In the genomic region with DNA sequence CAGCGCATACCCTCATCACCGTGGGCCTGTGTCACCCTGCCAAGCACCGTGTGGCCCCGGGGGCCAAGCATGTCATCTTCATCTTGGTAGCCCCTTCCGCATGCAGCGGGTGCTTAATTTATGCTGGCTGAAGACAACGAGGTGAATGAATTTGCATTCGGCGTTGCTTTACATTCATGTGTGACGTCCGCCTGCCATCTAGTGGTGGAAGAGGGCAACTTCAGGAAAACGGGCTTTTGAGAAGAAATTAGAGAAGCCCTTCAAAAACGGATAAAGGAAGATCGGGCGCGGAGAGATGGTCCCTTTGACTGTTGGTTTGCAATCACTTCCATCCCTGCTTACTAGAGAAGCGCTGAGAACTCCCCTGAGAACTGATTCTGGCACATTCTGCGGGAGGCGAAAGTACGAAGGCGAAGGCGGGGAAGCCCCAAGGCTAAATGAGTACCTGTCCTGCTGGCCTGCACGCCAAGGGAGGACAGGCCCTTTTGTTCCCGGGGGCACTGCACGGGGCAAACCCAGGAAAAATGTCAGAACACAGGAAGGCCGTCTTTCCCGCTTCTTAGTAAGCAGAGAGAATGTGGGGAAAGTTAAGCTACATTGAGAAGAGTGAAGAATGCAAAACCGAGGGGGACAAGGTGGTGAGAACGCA, we compare ENCODE assay signal across 9 cellular contexts.
A peak's percentile ranks its signal among the peaks of the same experiment; 100 is the strongest.
DNase-seq lines count a peak whose midpoint lies in the region; ATAC-seq, FAIRE-seq and TF ChIP-seq lines count a peak whose summit lies in the region.
"Had no signal": no experiment of that assay in that cellular context is flagged by ENCODE, and none has a peak within 500 bp of the region (broad histone marks: within the 10 kb centered on the region; RNA-seq: fewer than 3 reads in every experiment).

No MANE protein-coding gene starts in this region.

- H3K27me3 Mint-ChIP-seq in astrocyte (ENCODE audit: low read depth, unreplicated experiment) = peaks cover 6% of the 10 kb centered on the region

- no peaks in the 10 kb centered on the region for H3K36me3 ChIP-seq in astrocyte (ENCODE audit: insufficient read depth, low read length)
- no peaks in the 10 kb centered on the region for H3K36me3 ChIP-seq in skeletal muscle tissue (ENCODE audit: control insufficient read depth in 3 of 3, insufficient read depth in 3 of 3, low read length in 3 of 3)

- H2AFZ ChIP-seq in astrocyte (ENCODE audit: low read depth, low read length) = peak overlapping the region; percentile 54

- no peaks in the 10 kb centered on the region for H4K20me1 ChIP-seq in astrocyte (ENCODE audit: insufficient read depth, low read length)

- H3K4me3 ChIP-seq in astrocyte (ENCODE audit: insufficient read depth, low read depth, low read length) = no peak overlapping the region
- peak overlapping the region in 2 of 3 donors; percentile 57 to 68 for H3K4me3 ChIP-seq in skeletal muscle tissue (ENCODE audit: low read length in 3 of 3)

- peak overlapping the region; percentile 67 for H3K27ac Mint-ChIP-seq in astrocyte (ENCODE audit: unreplicated experiment)

- peaks cover 1% of the 10 kb centered on the region for H3K9me3 Mint-ChIP-seq in astrocyte (ENCODE audit: unreplicated experiment)

- peak; percentile 91 for TF ChIP-seq CTCF in astrocyte (IDR thresholded peaks at IDR 0.05; ENCODE audit: insufficient read depth, low read depth, low read length)

- H3K4me1 Mint-ChIP-seq in astrocyte (ENCODE audit: low read depth, unreplicated experiment) = peaks cover 4% of the 10 kb centered on the region

- no peak overlapping the region for H3K4me3 Mint-ChIP-seq in astrocyte (ENCODE audit: unreplicated experiment)

- H3K9me3 ChIP-seq in astrocyte (ENCODE audit: insufficient read depth, low read depth, low read length) (peaks cover 3% of the 10 kb centered on the region), skeletal muscle tissue (ENCODE audit: control insufficient read depth in 3 of 3, low read length in 3 of 3) (peaks cover 0 to 1% (median 0%) of the 10 kb centered on the region in 3 donors)

- FAIRE-seq in astrocyte (lab: Jason Lieb, UNC) = no peak
- FAIRE-seq: endometrium had no signal

- H3K27me3 ChIP-seq in astrocyte (ENCODE audit: insufficient read depth, low read length) (no peaks in the 10 kb centered on the region), skeletal muscle tissue (ENCODE audit: control insufficient read depth in 3 of 3, insufficient read depth in 3 of 3, low read length in 3 of 3) (peaks cover 0 to 7% (median 0%) of the 10 kb centered on the region in 3 donors)

- H3K79me2 ChIP-seq in astrocyte (ENCODE audit: insufficient read depth, low read length) = no peaks in the 10 kb centered on the region

- H3K4me1 ChIP-seq in astrocyte (ENCODE audit: insufficient read depth, low read length) = no peaks in the 10 kb centered on the region
- H3K4me1 ChIP-seq in skeletal muscle tissue (ENCODE audit: control insufficient read depth in 3 of 3, insufficient read depth in 3 of 3, low read length in 3 of 3) = peaks cover 9 to 19% (median 14%) of the 10 kb centered on the region in 3 donors

- ATAC-seq in GM19324 (IDR thresholded peaks at IDR 0.05; ENCODE audit: low FRiP score, unreplicated experiment) = no peak

- H3K36me3 Mint-ChIP-seq in astrocyte (ENCODE audit: low read depth, unreplicated experiment) = peaks cover 8% of the 10 kb centered on the region

- peak overlapping the region; percentile 75 for H3K4me2 ChIP-seq in astrocyte (ENCODE audit: low read length)

- H3K27ac ChIP-seq in astrocyte (ENCODE audit: low read depth, low read length) = no peak overlapping the region
- H3K27ac ChIP-seq in skeletal muscle tissue (ENCODE audit: low read depth, low read length) = no peak overlapping the region

- peak overlapping the region; percentile 19 for H3K9ac ChIP-seq in astrocyte (ENCODE audit: low read length)
- peak overlapping the region in 1 of 3 donors; percentile 54 for H3K9ac ChIP-seq in skeletal muscle tissue (ENCODE audit: low read depth in 1 of 3, low read length in 3 of 3)

- peak; percentile 66 for DNase-seq in EH (ENCODE audit: low read depth)
- DNase-seq in HCEC 1CT = peak; percentile 50
- DNase-seq in NCI-H146 treated with DMSO at 0.1 percent for 48 hours (lab: John Stamatoyannopoulos, UW; ENCODE audit: unreplicated experiment) = peak; percentile 95
- peak; percentile 18 to 55 (median 34) for DNase-seq in T-helper 1 cell
- peak; percentile 36 for DNase-seq in astrocyte (ENCODE audit: low read depth)
- peak; percentile 35 for DNase-seq in iPS DF 19.7 (ENCODE audit: low read depth, low spot score)

Comparison
In these comparisons a context has a peak if more than half of its experiments do, and no peak if none do; other contexts are left out.
1. DNase-seq: peak in every context shown above with its lines; median percentile 95 in NCI-H146 treated with DMSO at 0.1 percent for 48 hours; 66 in EH; 50 in HCEC 1CT; 36 in astrocyte; 35 in iPS DF 19.7; 34 in T-helper 1 cell.